ENCODE assay signal across 11 cellular contexts in genomic region chr11:48324620-48325019, GRCh38. TPM values are rescaled to one million over a fixed set of nuclear protein-coding genes. Genes with fewer than 3 reads are reported as not detected.
"Had no signal": no experiment of that assay in that cellular context is flagged by ENCODE, and none has a peak within 500 bp of the region (broad histone marks: within the 10 kb centered on the region; RNA-seq: fewer than 3 reads in every experiment).

TSS of gene OR4C3 (plus strand) at chr11:48324920. CDS start at chr11:48325022, 102 bp downstream.

RNA-seq across cellular contexts. Expression of gene OR4C3, which starts in this region (rescaled TPM):
- polyA plus RNA-seq: naive thymus-derived CD4-positive, alpha-beta T cell; naive thymus-derived CD8-positive, alpha-beta T cell; neural cell; ovary; pancreas; psoas muscle; right cardiac atrium; sigmoid colon; small intestine; smooth muscle cell; spleen had no signal
